ENCODE assay signal across 10 cellular contexts in the genomic region with DNA sequence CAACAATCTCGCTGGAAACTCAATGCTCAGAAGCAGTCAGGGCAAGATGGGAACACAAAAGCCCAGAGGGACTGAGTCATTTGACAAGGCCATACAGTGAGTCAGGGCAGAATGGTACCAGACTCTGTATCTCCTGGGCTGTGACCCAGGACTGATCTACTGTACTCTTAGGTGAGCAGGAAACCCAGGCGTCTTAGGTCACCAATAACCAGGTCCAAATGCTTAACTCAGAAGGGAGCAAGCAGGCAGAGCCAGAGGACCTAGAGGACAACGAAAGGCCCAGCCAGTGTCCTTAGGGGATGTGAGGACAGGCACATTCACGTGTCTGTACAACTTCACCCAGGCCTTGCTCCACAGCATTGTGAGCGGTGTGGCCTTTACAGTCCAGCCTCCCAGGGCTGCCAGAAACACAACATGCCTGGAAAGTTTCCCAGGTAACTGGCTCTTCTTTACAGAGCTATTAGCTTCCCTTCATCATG.
DNase-seq lines count a peak whose midpoint lies in the region; ATAC-seq and TF ChIP-seq lines count a peak whose summit lies in the region.
"Had no signal": no experiment of that assay in that cellular context is flagged by ENCODE, and none has a peak within 500 bp of the region (broad histone marks: within the 10 kb centered on the region; RNA-seq: fewer than 3 reads in every experiment).

No MANE protein-coding gene starts in this region.

- WGBS in prostate gland = 40% methylated on average over 5 of the region's 5 CpGs

- H3K9me3 ChIP-seq in prostate gland = no peaks in the 10 kb centered on the region

- H3K9me3 Mint-ChIP-seq in progenitor cell of endocrine pancreas (ENCODE audit: low read depth) = no peaks in the 10 kb centered on the region

- no peaks in the 10 kb centered on the region for H3K4me1 ChIP-seq in prostate gland (replicated peaks)

- no peaks in the 10 kb centered on the region for H3K36me3 ChIP-seq in prostate gland

- no peak overlapping the region for H3K4me3 Mint-ChIP-seq in progenitor cell of endocrine pancreas (ENCODE audit: low read depth)

- H3K27ac Mint-ChIP-seq in progenitor cell of endocrine pancreas = no peak overlapping the region

- ATAC-seq in GM19035 (IDR thresholded peaks at IDR 0.05; ENCODE audit: unreplicated experiment) = no peak

- TF ChIP-seq CTCF in VCaP (conservative IDR thresholded peaks at IDR 0.05) = no peak
- TF ChIP-seq CTCF in fibroblast of villous mesenchyme (IDR thresholded peaks at IDR 0.05; ENCODE audit: insufficient read depth, low read depth, low read length) = no peak
- peak in 1 of 4 experiments; percentile 4 for TF ChIP-seq CTCF in prostate gland (IDR thresholded peaks at IDR 0.05)
- no peak for TF ChIP-seq CTCF in progenitor cell of endocrine pancreas (IDR thresholded peaks at IDR 0.05; ENCODE audit: unreplicated experiment)

- H3K4me1 Mint-ChIP-seq in progenitor cell of endocrine pancreas (ENCODE audit: low read depth) = no peaks in the 10 kb centered on the region

- intact Hi-C loops in prostate gland (cut with DNase I) = no loop called here

- TF ChIP-seq POLR2A in prostate gland (IDR thresholded peaks at IDR 0.05) = no peak

- peak; percentile 88 for DNase-seq in G401 (ENCODE audit: low spot score)
- peak; percentile 43 for DNase-seq in fibroblast of villous mesenchyme (ENCODE audit: low read depth)
- DNase-seq in prostate gland (ENCODE audit: low spot score) = peak; percentile 70
- DNase-seq in NCI-H2029 treated with DMSO at 0.1 percent for 48 hours (lab: John Stamatoyannopoulos, UW) = no peak
- DNase-seq in NCI-H526 (lab: John Stamatoyannopoulos, UW) = no peak
- DNase-seq in progenitor cell of endocrine pancreas (ENCODE audit: low spot score, unreplicated experiment) = no peak
- DNase-seq: activated CD4-positive, alpha-beta T cell treated with anti-CD3 and anti-CD28 coated beads, Interleukin-2, amount 50 U/mL, for 1 hour; NCI-H748 treated with DMSO at 0.1 percent for 48 hours had no signal

- in situ Hi-C loops in G401 (cut with HindIII; ENCODE audit: low sequenced_read_pairs) = no loop called here

- no peak overlapping the region for H3K4me3 ChIP-seq in fibroblast of villous mesenchyme (ENCODE audit: low read depth, low read length)
- no peak overlapping the region for H3K4me3 ChIP-seq in prostate gland

- no peaks in the 10 kb centered on the region for H3K36me3 Mint-ChIP-seq in progenitor cell of endocrine pancreas (ENCODE audit: insufficient read depth)

- peaks cover 22% of the 10 kb centered on the region for H3K27me3 Mint-ChIP-seq in progenitor cell of endocrine pancreas

- no peaks in the 10 kb centered on the region for H3K27me3 ChIP-seq in prostate gland (replicated peaks; ENCODE audit: insufficient read depth)

- H3K27ac ChIP-seq in VCaP = peak overlapping the region; percentile 59
- H3K27ac ChIP-seq in prostate gland = peak overlapping the region in 1 of 2 donors; percentile 56

Comparison
In these comparisons a context has a peak if more than half of its experiments do, and no peak if none do; other contexts are left out.
1. DNase-seq: peak in G401 (single experiment), fibroblast of villous mesenchyme (single experiment) and prostate gland (single experiment); none in NCI-H2029 treated with DMSO at 0.1 percent for 48 hours (single experiment), NCI-H526 (0 of 2) and progenitor cell of endocrine pancreas (single experiment).